Comparison of ENCODE assay signal across 9 cellular contexts in genomic region chr18:36067118-36067957, GRCh38. TPM values are rescaled to one million over a fixed set of nuclear protein-coding genes. Genes with fewer than 3 reads are reported as not detected.
DNase-seq lines count a peak whose midpoint lies in the region; ATAC-seq, FAIRE-seq and TF ChIP-seq lines count a peak whose summit lies in the region.
"Had no signal": no experiment of that assay in that cellular context is flagged by ENCODE, and none has a peak within 500 bp of the region (broad histone marks: within the 10 kb centered on the region; RNA-seq: fewer than 3 reads in every experiment).

TSS of gene RPRD1A (minus strand) at chr18:36067559. CDS start at chr18:36067404, 155 bp downstream.

- intact Hi-C loops in kidney (cut with DNase I): no loop called here

- no peaks in the 10 kb centered on the region for H3K36me3 ChIP-seq in kidney (ENCODE audit: control insufficient read depth in 1 of 2, insufficient read depth in 2 of 2, low read length in 2 of 2)

- DNase-seq in AG20443 (ENCODE audit: low spot score) (peak; percentile 98), NCI-H510A (lab: John Stamatoyannopoulos, UW) (peak; percentile 98), cerebellum (ENCODE audit: low spot score) (peak; percentile 96), kidney (peak; percentile 99)
- peak; percentile 95 for DNase-seq in activated CD4-positive, alpha-beta T cell treated with anti-CD3 and anti-CD28 coated beads for 1 hour
- peak; percentile 99 for DNase-seq in stimulated activated CD4-positive, alpha-beta T cell treated with anti-CD3 and anti-CD28 coated beads, Interleukin-15, amount 100 ng/mL, for 24 hours

- H3K4me1 ChIP-seq in kidney (ENCODE audit: control insufficient read depth in 1 of 2, insufficient read depth in 1 of 2, low read depth in 1 of 2, low read length in 2 of 2): peaks cover 0 to 2% of the 10 kb centered on the region in 2 donors

- peak within 1 kb of the TSS; percentile 79 to 85 for H3K4me3 ChIP-seq in kidney (ENCODE audit: low read length in 2 of 2)

- peak within 1 kb of the TSS; percentile 35 to 83 for H3K9ac ChIP-seq in kidney (ENCODE audit: low read length in 2 of 2)

- H3K27ac ChIP-seq in kidney (ENCODE audit: low read depth in 2 of 2, low read length in 2 of 2): peak within 1 kb of the TSS; percentile 94

- peak; percentile 69 for TF ChIP-seq POLR2A in GM19099 (IDR thresholded peaks at IDR 0.05; ENCODE audit: extremely low read depth, insufficient read length, low read depth)

- H3K9me3 ChIP-seq in kidney (ENCODE audit: control insufficient read depth in 1 of 2, low read length in 2 of 2): no peaks in the 10 kb centered on the region

- no peak for TF ChIP-seq CTCF in kidney (IDR thresholded peaks at IDR 0.05; ENCODE audit: borderline replicate concordance, extremely low read depth, insufficient read depth)

- ATAC-seq in HG03432 (IDR thresholded peaks at IDR 0.05; ENCODE audit: unreplicated experiment): peak; percentile 97

- FAIRE-seq in kidney (lab: Jason Lieb, UNC): peak; percentile 38
- FAIRE-seq: islet of Langerhans had no signal

RNA-seq across cellular contexts. Expression of gene RPRD1A, which starts in this region (rescaled TPM):
- 108 TPM for total RNA-seq in cerebellum
- 42.4 TPM for total RNA-seq in kidney
- polyA plus RNA-seq in kidney (ENCODE audit: insufficient read depth, low read depth, low replicate concordance): 25.9 TPM

Comparison
In these comparisons a context has a peak if more than half of its experiments do, and no peak if none do; other contexts are left out.
1. Peak in every context shown above with its lines: DNase-seq, ATAC-seq, H3K4me3 ChIP-seq and H3K27ac ChIP-seq.